Comparison of ENCODE assay signal across 17 cellular contexts in genomic region chr2:159875083-159875482, GRCh38. TPM values are rescaled to one million over a fixed set of nuclear protein-coding genes. Genes with fewer than 3 reads are reported as not detected.
DNase-seq lines count a peak whose midpoint lies in the region; ATAC-seq, FAIRE-seq and TF ChIP-seq lines count a peak whose summit lies in the region.
"Had no signal": no experiment of that assay in that cellular context is flagged by ENCODE, and none has a peak within 500 bp of the region (broad histone marks: within the 10 kb centered on the region; RNA-seq: fewer than 3 reads in every experiment).

No MANE protein-coding gene starts in this region.

- no peaks in the 10 kb centered on the region for H3K9me3 ChIP-seq in smooth muscle cell (replicated peaks; ENCODE audit: low read depth)
- H3K9me3 ChIP-seq: heart left ventricle, tibial artery had no signal

- ATAC-seq in activated naive CD8-positive, alpha-beta T cell treated with anti-CD3 and anti-CD28 coated beads, Interleukin-2, amount 10 ng/mL, durations not matched to agents 7 days and 5 days (ENCODE audit: low read depth) = peak; percentile 80
- ATAC-seq in naive thymus-derived CD8-positive, alpha-beta T cell = peak; percentile 10 to 67
- no peak for ATAC-seq in HG03442 (IDR thresholded peaks at IDR 0.05; ENCODE audit: unreplicated experiment)
- ATAC-seq: SK-N-SH treated with all-trans-retinoic acid at 6 μM for 48 hours had no signal

- TF ChIP-seq EP300 in Ishikawa (IDR thresholded peaks at IDR 0.05; ENCODE audit: borderline replicate concordance) = no peak

- FAIRE-seq in GM12891 (lab: Jason Lieb, UNC) = peak; percentile 69
- FAIRE-seq: astrocyte, HTR-8/SVneo had no signal

- no peak overlapping the region for H3K4me2 ChIP-seq in smooth muscle cell

- peaks cover 4% of the 10 kb centered on the region for H3F3A ChIP-seq in smooth muscle cell (ENCODE audit: low read depth)

- no peaks in the 10 kb centered on the region for H4K20me1 ChIP-seq in smooth muscle cell (ENCODE audit: low read depth)

- no peak overlapping the region for H3K27ac Mint-ChIP-seq in activated naive CD8-positive, alpha-beta T cell treated with anti-CD3 and anti-CD28 coated beads, Interleukin-2, amount 10 ng/mL, durations not matched to agents 7 days and 5 days
- H3K27ac Mint-ChIP-seq in naive thymus-derived CD8-positive, alpha-beta T cell = peak overlapping the region in 2 of 10 donors; percentile 4 to 85

- H3K27me3 ChIP-seq in smooth muscle cell (ENCODE audit: low read depth) = peaks cover 19% of the 10 kb centered on the region
- H3K27me3 ChIP-seq: heart left ventricle, tibial artery had no signal

- H3K9ac ChIP-seq in smooth muscle cell (ENCODE audit: low read depth) = no peak overlapping the region

- H3K4me1 ChIP-seq in smooth muscle cell (ENCODE audit: low read depth) = no peaks in the 10 kb centered on the region
- H3K4me1 ChIP-seq: heart left ventricle had no signal

- no peak overlapping the region for H3K4me3 Mint-ChIP-seq in activated naive CD8-positive, alpha-beta T cell treated with anti-CD3 and anti-CD28 coated beads, Interleukin-2, amount 10 ng/mL, durations not matched to agents 7 days and 5 days
- no peak overlapping the region for H3K4me3 Mint-ChIP-seq in naive thymus-derived CD8-positive, alpha-beta T cell

- H3K4me1 Mint-ChIP-seq in activated naive CD8-positive, alpha-beta T cell treated with anti-CD3 and anti-CD28 coated beads, Interleukin-2, amount 10 ng/mL, durations not matched to agents 7 days and 5 days = peaks cover 3% of the 10 kb centered on the region
- peaks cover 0 to 7% (median 4%) of the 10 kb centered on the region in 4 donors for H3K4me1 Mint-ChIP-seq in naive thymus-derived CD8-positive, alpha-beta T cell

- H2AFZ ChIP-seq in smooth muscle cell (ENCODE audit: low read depth) = no peak overlapping the region

- no peaks in the 10 kb centered on the region for H3K79me2 ChIP-seq in smooth muscle cell (ENCODE audit: low read depth)

- no peaks in the 10 kb centered on the region for H3K27me3 Mint-ChIP-seq in activated naive CD8-positive, alpha-beta T cell treated with anti-CD3 and anti-CD28 coated beads, Interleukin-2, amount 10 ng/mL, durations not matched to agents 7 days and 5 days
- no peaks in the 10 kb centered on the region for H3K27me3 Mint-ChIP-seq in naive thymus-derived CD8-positive, alpha-beta T cell

- H3K27ac ChIP-seq in smooth muscle cell (ENCODE audit: low read depth) = no peak overlapping the region
- H3K27ac ChIP-seq: heart left ventricle, tibial artery had no signal

- TF ChIP-seq RAD21 in Ishikawa (IDR thresholded peaks at IDR 0.05; ENCODE audit: low read depth) = no peak

- DNase-seq in GM12891 (ENCODE audit: insufficient read length, low spot score) = no peak
- DNase-seq in activated naive CD8-positive, alpha-beta T cell treated with anti-CD3 and anti-CD28 coated beads, Interleukin-2, amount 10 ng/mL, durations not matched to agents 7 days and 5 days = no peak
- DNase-seq in naive thymus-derived CD8-positive, alpha-beta T cell = peak in 2 of 10 donors; percentile 20 to 39
- DNase-seq in smooth muscle cell (lab: John Stamatoyannopoulos, UW; ENCODE audit: unreplicated experiment) = no peak
- DNase-seq in NCI-H345 treated with DMSO at 0.1 percent for 48 hours (lab: John Stamatoyannopoulos, UW; ENCODE audit: unreplicated experiment) = no peak
- DNase-seq: C1 segment of cervical spinal cord; cortex of kidney; heart left ventricle; MM.1S; OCI-M1; stimulated activated CD4-positive, alpha-beta T cell treated with anti-CD3 and anti-CD28 coated beads, Interleukin-1b, Interleukin-23, amount 100 ng/mL, for 48 hours; tibial artery had no signal

- TF ChIP-seq POLR2A in GM12891 (IDR thresholded peaks at IDR 0.05; ENCODE audit: low read depth, low read length) = no peak

- peaks cover 39% of the 10 kb centered on the region for H3K36me3 Mint-ChIP-seq in activated naive CD8-positive, alpha-beta T cell treated with anti-CD3 and anti-CD28 coated beads, Interleukin-2, amount 10 ng/mL, durations not matched to agents 7 days and 5 days
- peaks cover 20 to 79% (median 54%) of the 10 kb centered on the region in 3 donors for H3K36me3 Mint-ChIP-seq in naive thymus-derived CD8-positive, alpha-beta T cell

- H3K4me3 ChIP-seq in smooth muscle cell = no peak overlapping the region
- H3K4me3 ChIP-seq: heart left ventricle, tibial artery had no signal

- no peaks in the 10 kb centered on the region for H3K9me3 Mint-ChIP-seq in activated naive CD8-positive, alpha-beta T cell treated with anti-CD3 and anti-CD28 coated beads, Interleukin-2, amount 10 ng/mL, durations not matched to agents 7 days and 5 days
- H3K9me3 Mint-ChIP-seq in naive thymus-derived CD8-positive, alpha-beta T cell = no peaks in the 10 kb centered on the region

- no peak for TF ChIP-seq CTCF in smooth muscle cell (IDR thresholded peaks at IDR 0.05; ENCODE audit: borderline replicate concordance, insufficient read depth, poor library complexity, severe bottlenecking)

- no peaks in the 10 kb centered on the region for H3K36me3 ChIP-seq in smooth muscle cell (ENCODE audit: low read depth)
- H3K36me3 ChIP-seq: tibial artery had no signal

- WGBS in smooth muscle cell (ENCODE audit: low lambda C conversion rate) = 79% methylated on average over 3 of the region's 3 CpGs

- POLR2A ChIA-PET in activated naive CD8-positive, alpha-beta T cell treated with anti-CD3 and anti-CD28 coated beads, Interleukin-2, amount 10 ng/mL, durations not matched to agents 7 days and 5 days (lab: Charles Lee) = no interaction called here
- POLR2A ChIA-PET in naive thymus-derived CD8-positive, alpha-beta T cell (lab: Charles Lee) = no interaction called here

TF ChIP-seq in GM12891, 5 proteins besides CTCF, POLR2A, EP300 and RAD21:
- TF ChIP-seq POU2F2 (IDR thresholded peaks at IDR 0.05; ENCODE audit: low read depth, low read length) (no peak), PAX5 (IDR thresholded peaks at IDR 0.05; ENCODE audit: insufficient read depth, low read length, severe bottlenecking) (no peak), SPI1 (IDR thresholded peaks at IDR 0.05; ENCODE audit: low read depth, low read length) (no peak), POLR2AphosphoS5 (IDR thresholded peaks at IDR 0.05; ENCODE audit: low read depth, low read length) (no peak), TAF1 (IDR thresholded peaks at IDR 0.05; ENCODE audit: low read depth, low read length) (no peak)

TF ChIP-seq in Ishikawa, 13 proteins besides CTCF, POLR2A, EP300 and RAD21:
- TF ChIP-seq REST (IDR thresholded peaks at IDR 0.05; ENCODE audit: low read depth) (no peak), CEBPB (IDR thresholded peaks at IDR 0.05) (no peak), TEAD4 (IDR thresholded peaks at IDR 0.05) (no peak), CREB1 (IDR thresholded peaks at IDR 0.05; ENCODE audit: low read depth) (no peak), YY1 (IDR thresholded peaks at IDR 0.05; ENCODE audit: low read depth) (no peak), USF1 (IDR thresholded peaks at IDR 0.05) (no peak), MAX (IDR thresholded peaks at IDR 0.05) (peak; percentile 55; the same call in 1 of the 2 replicates)

RNA-seq across cellular contexts. Expression of gene LY75, which starts 29.5 kb away (rescaled TPM):
- polyA plus RNA-seq in GM12891 (2012; ENCODE audit: low read depth, missing spikeins) = 42.3 TPM
- total RNA-seq in activated naive CD8-positive, alpha-beta T cell treated with anti-CD3 and anti-CD28 coated beads, Interleukin-2, amount 10 ng/mL, durations not matched to agents 7 days and 5 days = 10 to 100 TPM; 29.7 to 34.7 TPM
- total RNA-seq in naive thymus-derived CD8-positive, alpha-beta T cell = 10 to 100 TPM; 53.0 to 53.2 TPM
- polyA plus RNA-seq in naive thymus-derived CD8-positive, alpha-beta T cell = 10 to 100 TPM; 38.1 to 47.3 (median 43.0) TPM
- total RNA-seq in smooth muscle cell = not detected in 2 replicates
- 0.06 and 0.48 TPM in 2 replicates for polyA plus RNA-seq in smooth muscle cell

Comparison
In these comparisons a context has a peak if more than half of its experiments do, and no peak if none do; other contexts are left out.
1. RNA of gene LY75, which starts 29.5 kb away (total RNA-seq): 53.0 to 53.2 TPM in naive thymus-derived CD8-positive, alpha-beta T cell and 29.7 to 34.7 TPM in activated naive CD8-positive, alpha-beta T cell treated with anti-CD3 and anti-CD28 coated beads, Interleukin-2, amount 10 ng/mL, durations not matched to agents 7 days and 5 days; not detected in smooth muscle cell; every median in the first group is over 10 times any median in the second.